In the genomic region with DNA sequence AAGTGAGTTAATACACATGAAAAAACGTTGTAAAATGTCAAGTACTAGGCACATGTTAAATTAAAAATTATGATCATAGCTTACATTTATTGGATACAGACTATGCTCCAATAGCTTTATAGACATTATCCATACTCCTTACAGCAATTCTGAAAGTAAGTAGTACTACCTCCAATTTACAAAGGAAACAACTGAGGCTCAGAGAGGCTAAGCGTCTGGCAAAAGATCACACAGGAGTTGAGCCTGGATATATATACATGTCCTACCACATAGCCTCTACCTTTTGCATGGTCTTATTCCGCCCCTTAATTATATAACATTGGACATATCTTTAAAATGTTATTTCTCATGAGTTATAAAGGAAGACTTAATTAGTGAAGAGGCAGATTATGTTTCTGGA, we compare ENCODE assay signal across 27 cellular contexts.
"Had no signal": no experiment of that assay in that cellular context is flagged by ENCODE, and none has a peak within 500 bp of the region (broad histone marks: within the 10 kb centered on the region; RNA-seq: fewer than 3 reads in every experiment).

No MANE protein-coding gene starts in this region.

- DNase-seq: stimulated activated CD4-positive, alpha-beta T cell treated with anti-CD3 and anti-CD28 coated beads, Interleukin-2, amount 100 ng/mL, for 48 hours; stimulated activated CD4-positive, alpha-beta T cell treated with anti-CD3 and anti-CD28 coated beads, Interleukin-4, amount 100 ng/mL, for 1 hour; stimulated activated CD4-positive, alpha-beta T cell treated with anti-CD3 and anti-CD28 coated beads, Interleukin-4, amount 100 ng/mL, for 24 hours; stimulated activated CD4-positive, alpha-beta T cell treated with anti-CD3 and anti-CD28 coated beads, Interleukin-4, amount 100 ng/mL, for 4 hours; stimulated activated CD8-positive, alpha-beta memory T cell treated with anti-CD3 and anti-CD28 coated beads, Interleukin-4, amount 100 ng/mL, for 48 hours; stimulated activated naive B cell treated with anti-CD40 and anti-IgM and Interleukin-4, amounts not matched to agents 10 μg/mL and 1 μg/mL and 100 μg/mL, for 72 hours; stimulated activated naive CD4-positive, alpha-beta T cell; stimulated activated naive CD4-positive, alpha-beta T cell treated with Interleukin-2 at 50 U/mL for 16 hours; stimulated activated naive CD8-positive, alpha-beta T cell treated with anti-CD3 and anti-CD28 coated beads, Interleukin-15, amount 100 ng/mL, for 72 hours; stimulated activated naive CD8-positive, alpha-beta T cell treated with anti-CD3 and anti-CD28 coated beads, Interleukin-15, Interleukin-2, amounts not matched to agents 100 U/mL and 50 U/mL, for 24 hours; stomach; substantia nigra; testis; thyroid gland; tibial artery; transverse colon; trophoblast cell; upper lobe of left lung; upper lobe of right lung; uterus had no signal

- H3K36me3 ChIP-seq: stomach, thoracic aorta, thyroid gland, tibial artery, transverse colon, upper lobe of left lung, upper lobe of right lung, uterus, vagina had no signal

- H3K27me3 ChIP-seq: stomach, suprapubic skin, testis, thyroid gland, tibial artery, tibial nerve, transverse colon, upper lobe of left lung, upper lobe of right lung, uterus, vagina had no signal

- H3K27ac ChIP-seq: stomach, suprapubic skin, testis, thoracic aorta, thyroid gland, tibial artery, tibial nerve, transverse colon, upper lobe of left lung, upper lobe of right lung, uterus, vagina had no signal

- ATAC-seq: stimulated activated effector memory CD8-positive, alpha-beta T cell treated with anti-CD3 and anti-CD28 coated beads, Interleukin-12 subunit alpha, Interleukin-12 subunit beta, amount 100 ng/mL, for 72 hours; stimulated activated memory B cell treated with anti-CD40 and anti-IgM and Interleukin-4, amounts not matched to agents 10 μg/mL and 1 μg/mL and 100 μg/mL, for 72 hours; stimulated activated naive B cell treated with anti-CD40 and anti-IgM and Interleukin-4, amounts not matched to agents 10 μg/mL and 1 μg/mL and 100 μg/mL, for 72 hours; stimulated activated naive CD8-positive, alpha-beta T cell treated with anti-CD3 and anti-CD28 coated beads, Interleukin-15, amount 100 ng/mL, for 72 hours; stimulated activated naive CD8-positive, alpha-beta T cell treated with anti-CD3 and anti-CD28 coated beads, Interleukin-15, Interleukin-2, amounts not matched to agents 100 U/mL and 50 U/mL, for 24 hours; upper lobe of right lung had no signal

- H3K9me3 ChIP-seq: stomach, suprapubic skin, testis, thoracic aorta, thyroid gland, tibial artery, tibial nerve, transverse colon, upper lobe of left lung, upper lobe of right lung, uterus, vagina had no signal

- H3K4me1 ChIP-seq: suprapubic skin, testis, tibial nerve, transverse colon, upper lobe of right lung, uterus had no signal

- H3K4me3 ChIP-seq: stomach, suprapubic skin, testis, thoracic aorta, thyroid gland, tibial artery, tibial nerve, transverse colon, upper lobe of left lung, upper lobe of right lung, uterus, vagina had no signal

- FAIRE-seq: urothelium cell line had no signal
